8 cellular contexts compared by ENCODE assay signal in the genomic region with DNA sequence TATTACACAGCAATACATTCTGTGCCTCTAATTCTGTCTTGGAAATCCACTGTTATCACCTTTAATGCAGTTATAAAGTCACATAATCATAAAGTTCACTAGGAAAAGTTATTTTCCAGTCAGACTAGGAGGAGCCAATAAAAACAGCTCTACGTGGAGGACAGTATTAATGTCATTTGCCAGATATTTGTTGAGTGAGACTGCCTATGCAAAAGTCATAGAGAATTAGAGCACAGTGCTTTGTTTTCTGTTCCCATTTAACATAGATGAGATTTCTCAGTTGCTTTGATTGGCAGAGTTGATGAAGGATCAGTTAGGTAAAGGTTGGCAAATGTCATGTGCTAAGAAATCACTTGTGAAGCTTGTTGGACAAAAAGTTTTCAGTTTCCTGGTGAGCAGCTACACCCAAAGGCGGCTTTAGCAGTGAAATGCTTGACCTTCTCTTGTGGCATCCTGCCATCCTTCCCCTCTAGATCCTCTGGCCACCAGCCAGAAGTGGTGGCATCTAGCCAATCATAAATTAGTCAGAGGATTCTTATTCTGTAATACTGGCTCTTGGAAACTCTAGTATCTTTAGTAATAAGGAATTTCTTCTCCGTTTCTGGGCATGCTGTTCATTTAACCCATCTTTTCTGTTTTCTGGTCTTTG. TPM values are rescaled to one million over a fixed set of nuclear protein-coding genes. Genes with fewer than 3 reads are reported as not detected.
A peak's percentile ranks its signal among the peaks of the same experiment; 100 is the strongest.
DNase-seq lines count a peak whose midpoint lies in the region; ATAC-seq and TF ChIP-seq lines count a peak whose summit lies in the region.

No MANE protein-coding gene starts in this region.

- no peak for TF ChIP-seq CTCF in astrocyte of the cerebellum (IDR thresholded peaks at IDR 0.05; ENCODE audit: low read depth, low read length, missing control alignments)
- TF ChIP-seq CTCF in upper lobe of left lung (IDR thresholded peaks at IDR 0.05): no peak
- TF ChIP-seq CTCF in H9 (conservative IDR thresholded peaks at IDR 0.05): no peak

- H3K4me3 Mint-ChIP-seq in H9: no peak overlapping the region

- H2BK20ac ChIP-seq in H9 (ENCODE audit: low read depth, low read length, poor library complexity, severe bottlenecking): no peak overlapping the region

- peaks cover 4 to 9% (median 6%) of the 10 kb centered on the region in 3 experiments; a peak in 5 of 7 replicates for H3K36me3 Mint-ChIP-seq in H9 (ENCODE audit: insufficient read depth in 1 of 3, low read depth in 3 of 3)

- 19 to 23% methylated on average over 3 of the region's 3 CpGs for WGBS in upper lobe of left lung, 2 donors
- WGBS in H9 (ENCODE audit: extremely low coverage, insufficient read length, low lambda C conversion rate): no CpG with 5 or more reads among the region's 3 CpGs

- H2AFZ ChIP-seq in H9 (ENCODE audit: low read length): no peak overlapping the region

- H3K23ac ChIP-seq in H9 (ENCODE audit: insufficient read length, low read depth, low read length): no peak overlapping the region

- no peak overlapping the region for H4K8ac ChIP-seq in H9 (replicated peaks; ENCODE audit: insufficient read length, low read depth, low read length)

- no peaks in the 10 kb centered on the region; a peak in 2 of 5 replicates for H3K9me3 Mint-ChIP-seq in H9

- H2BK12ac ChIP-seq in H9 (ENCODE audit: insufficient read length, low read depth, low read length): no peak overlapping the region

- H3K9ac ChIP-seq in H9 (ENCODE audit: extremely low read depth, insufficient read length, low read length): no peak overlapping the region

- no peak overlapping the region for H3K4me2 ChIP-seq in H9 (ENCODE audit: insufficient read depth, insufficient read length, low read length)

- no peak overlapping the region for H4K91ac ChIP-seq in H9 (ENCODE audit: insufficient read length, low read depth, low read length)

- no peak overlapping the region for H3K14ac ChIP-seq in H9 (ENCODE audit: insufficient read depth, low read length)

- H3K27me3 Mint-ChIP-seq in H9 (ENCODE audit: low read depth): no peaks in the 10 kb centered on the region

- H3K27ac ChIP-seq in upper lobe of left lung (peak overlapping the region in 1 of 4 donors; percentile 18), H9 (ENCODE audit: insufficient read length, low read depth, low read length) (no peak overlapping the region)

- TF ChIP-seq POLR2A in upper lobe of left lung (IDR thresholded peaks at IDR 0.05): no peak

- no peak overlapping the region for H3K27ac Mint-ChIP-seq in H9

- H3K56ac ChIP-seq in H9 (ENCODE audit: insufficient read length, low read depth, low read length): no peak overlapping the region

- no peak overlapping the region for H2BK15ac ChIP-seq in H9 (ENCODE audit: low read depth, low read length)

- in situ Hi-C loops in astrocyte of the cerebellum (cut with HindIII; ENCODE audit: low sequenced_read_pairs): no loop called here

- ATAC-seq in upper lobe of left lung (ENCODE audit: low FRiP score in 2 of 2): peak; percentile 60 to 75

- H3K79me1 ChIP-seq in H9 (ENCODE audit: insufficient read depth, low read depth, low read length, poor library complexity, severe bottlenecking): no peaks in the 10 kb centered on the region

- H3K4ac ChIP-seq in H9 (ENCODE audit: low read depth, low read length): no peak overlapping the region

- no peak overlapping the region for H3K4me3 ChIP-seq in astrocyte of the cerebellum (ENCODE audit: low read depth, low read length)
- no peak overlapping the region for H3K4me3 ChIP-seq in upper lobe of left lung

- H3K4me1 ChIP-seq in upper lobe of left lung (peaks cover 6 to 15% (median 10%) of the 10 kb centered on the region in 4 donors), H9 (ENCODE audit: insufficient read depth, low read length) (no peaks in the 10 kb centered on the region)

- no peaks in the 10 kb centered on the region for H3K27me3 ChIP-seq in upper lobe of left lung
- H3K27me3 ChIP-seq in H9 (ENCODE audit: insufficient read depth, low read length): no peaks in the 10 kb centered on the region

- H3K79me2 ChIP-seq in H9 (ENCODE audit: insufficient read depth, low read length): no peaks in the 10 kb centered on the region

- H3K9me3 ChIP-seq in upper lobe of left lung: no peaks in the 10 kb centered on the region
- no peaks in the 10 kb centered on the region for H3K9me3 ChIP-seq in H9 (ENCODE audit: control insufficient read depth, low read depth, low read length)

- no peak overlapping the region for H2AK5ac ChIP-seq in H9 (ENCODE audit: insufficient read length, low read length)

- H2BK5ac ChIP-seq in H9 (ENCODE audit: insufficient read length, low read length): no peak overlapping the region

- no peak overlapping the region for H4K5ac ChIP-seq in H9 (ENCODE audit: insufficient read length, low read depth, low read length)

- no peak overlapping the region for H3K18ac ChIP-seq in H9 (ENCODE audit: insufficient read length, low read depth, low read length)

- H3K23me2 ChIP-seq in H9 (ENCODE audit: insufficient read length, low read depth, low read length, poor library complexity, severe bottlenecking): no peaks in the 10 kb centered on the region

- DNase-seq in DMS53 (lab: John Stamatoyannopoulos, UW) (peak; percentile 12), DMS53 treated with DMSO at 0.1 percent for 48 hours (lab: John Stamatoyannopoulos, UW; ENCODE audit: unreplicated experiment) (no peak), astrocyte of the cerebellum (ENCODE audit: low read depth) (peak; percentile 69), iris pigment epithelial cell (ENCODE audit: low read depth) (peak; percentile 84), upper lobe of left lung (peak in 1 of 2 donors; percentile 71), activated gamma-delta T cell treated with Interleukin-2 at 50 U/mL for 16 hours (no peak), H9 (no peak)
- DNase-seq in activated CD4-positive, alpha-beta T cell treated with anti-CD3 and anti-CD28 coated beads, Interleukin-2, amount 50 U/mL, for 1 hour: no peak

- H2BK120ac ChIP-seq in H9 (ENCODE audit: low read depth, low read length, poor library complexity, severe bottlenecking): no peak overlapping the region

- no peaks in the 10 kb centered on the region for H3K4me1 Mint-ChIP-seq in H9

- no peaks in the 10 kb centered on the region for H4K20me1 ChIP-seq in H9 (ENCODE audit: control insufficient read depth, insufficient read depth, insufficient read length)

- H3K36me3 ChIP-seq in upper lobe of left lung: no peaks in the 10 kb centered on the region

- H3T11ph ChIP-seq in H9 (ENCODE audit: low read length): no peak overlapping the region

- peak in 1 of 4 donors; percentile 17 for TF ChIP-seq EP300 in upper lobe of left lung (IDR thresholded peaks at IDR 0.05)

RNA-seq across cellular contexts. Expression of a gene that starts 37.0 kb away (rescaled TPM):
- 10 to 100 TPM; 12.8 to 26.2 (median 14.5) TPM for total RNA-seq in upper lobe of left lung
- 26.6 and 28.5 TPM in 2 replicates for total RNA-seq in H9 (2021)

Comparison
In these comparisons a context has a peak if more than half of its experiments do, and no peak if none do; other contexts are left out.
1. DNase-seq: peak in DMS53 (single experiment), astrocyte of the cerebellum (single experiment) and iris pigment epithelial cell (single experiment); none in DMS53 treated with DMSO at 0.1 percent for 48 hours (single experiment), activated gamma-delta T cell treated with Interleukin-2 at 50 U/mL for 16 hours (single experiment), H9 (single experiment) and activated CD4-positive, alpha-beta T cell treated with anti-CD3 and anti-CD28 coated beads, Interleukin-2, amount 50 U/mL, for 1 hour (single experiment).